ENCODE assay signal across 1 cellular context in genomic region chr20:63461364-63461763, GRCh38.
A peak's percentile ranks its signal among the peaks of the same experiment; 100 is the strongest.
TF ChIP-seq lines count a peak whose summit lies in the region.

No MANE protein-coding gene starts in this region.

TF ChIP-seq in HepG2, 621 proteins besides CTCF, POLR2A, EP300 and RAD21 (continued from another document):
- TF ChIP-seq HIC2 (CRISPR knock-in tag; IDR thresholded peaks at IDR 0.05; ENCODE audit: low read depth) (no peak), ZNF296 (CRISPR knock-in tag; conservative IDR thresholded peaks at IDR 0.05) (0 out of 2 replicates have a peak, but pooled peaks have one; percentile 30), TSC22D2 (CRISPR knock-in tag; IDR thresholded peaks at IDR 0.05; ENCODE audit: borderline replicate concordance) (peak; percentile 76; the same call in 1 of the 2 replicates), SRSF1 (optimal IDR thresholded peaks at IDR 0.05; ENCODE audit: low read depth, low read length) (no peak), MAX (IDR thresholded peaks at IDR 0.05) (no peak), SALL1 (CRISPR knock-in tag; IDR thresholded peaks at IDR 0.05) (peak; percentile 72), CSRNP2 (CRISPR knock-in tag; conservative IDR thresholded peaks at IDR 0.05; ENCODE audit: low read depth) (no peak), ZNF263 (CRISPR knock-in tag; IDR thresholded peaks at IDR 0.05) (0 out of 2 replicates have a peak, but pooled peaks have one; percentile 38), CCAR2 (optimal IDR thresholded peaks at IDR 0.05; ENCODE audit: low read depth, low read length) (no peak), ZNF672 (CRISPR knock-in tag; IDR thresholded peaks at IDR 0.05) (no peak), FOXO1 (CRISPR knock-in tag; IDR thresholded peaks at IDR 0.05) (0 out of 2 replicates have a peak, but pooled peaks have one; percentile 15), NFAT5 (CRISPR knock-in tag; IDR thresholded peaks at IDR 0.05) (0 out of 2 replicates have a peak, but pooled peaks have one; percentile 43), ZBTB26 (CRISPR knock-in tag; IDR thresholded peaks at IDR 0.05; ENCODE audit: borderline replicate concordance) (0 out of 2 replicates have a peak, but pooled peaks have one; percentile 50), CENPX (CRISPR knock-in tag; IDR thresholded peaks at IDR 0.05) (no peak), IKZF4 (CRISPR knock-in tag; IDR thresholded peaks at IDR 0.05; ENCODE audit: borderline replicate concordance, low read depth, not compliant biosample characterization) (peak; percentile 48), ZNF232 (CRISPR knock-in tag; IDR thresholded peaks at IDR 0.05; ENCODE audit: borderline replicate concordance) (0 out of 2 replicates have a peak, but pooled peaks have one; percentile 40), RARA (CRISPR knock-in tag; IDR thresholded peaks at IDR 0.05) (0 out of 2 replicates have a peak, but pooled peaks have one; percentile 13), ZNF607 (CRISPR knock-in tag; IDR thresholded peaks at IDR 0.05; ENCODE audit: borderline replicate concordance) (0 out of 2 replicates have a peak, but pooled peaks have one; percentile 31), ZNF674 (CRISPR knock-in tag; IDR thresholded peaks at IDR 0.05; ENCODE audit: low read depth) (no peak), ZNF790 (CRISPR knock-in tag; IDR thresholded peaks at IDR 0.05; ENCODE audit: borderline replicate concordance) (peak; percentile 44; the same call in 1 of the 2 replicates), MXD3 (CRISPR knock-in tag; IDR thresholded peaks at IDR 0.05) (0 out of 2 replicates have a peak, but pooled peaks have one; percentile 42), HOXA3 (CRISPR knock-in tag; IDR thresholded peaks at IDR 0.05) (no peak), ZNF557 (CRISPR knock-in tag; IDR thresholded peaks at IDR 0.05) (0 out of 2 replicates have a peak, but pooled peaks have one; percentile 72), REST (IDR thresholded peaks at IDR 0.05; ENCODE audit: borderline replicate concordance in 1 of 2, low read depth in 1 of 2, low read length in 2 of 2) (peak; percentile 95 to 98), ZBTB14 (CRISPR knock-in tag; IDR thresholded peaks at IDR 0.05) (no peak), ZNF3 (CRISPR knock-in tag; IDR thresholded peaks at IDR 0.05) (no peak), ZNF205 (CRISPR knock-in tag; IDR thresholded peaks at IDR 0.05) (no peak), ZNF274 (CRISPR knock-in tag; IDR thresholded peaks at IDR 0.05) (peak; percentile 71; the same call in 1 of the 2 replicates)
